In the genomic region with DNA sequence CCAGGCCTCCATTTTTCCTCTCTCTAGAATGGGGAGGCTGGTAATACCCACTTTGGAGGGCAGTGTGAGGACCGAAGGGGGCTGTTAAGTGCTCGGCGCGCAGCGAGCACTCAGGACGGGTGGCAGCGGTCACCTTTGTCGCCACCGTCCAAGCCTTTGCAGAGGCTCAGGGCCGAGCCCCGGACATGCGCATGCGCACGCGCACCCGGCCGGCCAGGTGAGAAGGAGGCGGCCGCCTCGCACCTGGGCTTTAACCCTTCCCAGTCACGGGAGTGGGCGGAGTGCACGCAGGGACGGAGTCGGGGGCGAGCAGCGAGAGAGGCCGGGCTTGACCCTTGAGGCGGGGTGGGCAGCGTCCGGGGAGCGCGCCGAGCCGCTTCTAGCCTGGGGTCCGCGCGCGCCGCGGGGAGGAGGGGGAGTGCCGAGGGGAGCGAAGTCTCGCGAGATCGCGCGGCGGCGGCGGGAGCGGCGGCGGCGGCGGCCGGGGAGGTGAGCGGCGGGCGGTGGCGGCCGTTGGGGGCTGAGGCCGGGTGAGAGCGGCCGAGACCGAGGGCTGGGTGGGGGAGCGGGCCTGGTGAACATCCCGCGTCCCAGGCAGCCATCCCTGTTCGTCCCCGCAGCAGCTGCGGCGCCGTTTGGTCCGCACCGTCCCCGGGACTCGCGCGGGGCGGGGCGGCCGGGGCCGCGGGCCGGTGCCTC, we compare ENCODE assay signal across 1 cellular context.
A peak's percentile ranks its signal among the peaks of the same experiment; 100 is the strongest.
TF ChIP-seq lines count a peak whose summit lies in the region.

A gene with protein sequence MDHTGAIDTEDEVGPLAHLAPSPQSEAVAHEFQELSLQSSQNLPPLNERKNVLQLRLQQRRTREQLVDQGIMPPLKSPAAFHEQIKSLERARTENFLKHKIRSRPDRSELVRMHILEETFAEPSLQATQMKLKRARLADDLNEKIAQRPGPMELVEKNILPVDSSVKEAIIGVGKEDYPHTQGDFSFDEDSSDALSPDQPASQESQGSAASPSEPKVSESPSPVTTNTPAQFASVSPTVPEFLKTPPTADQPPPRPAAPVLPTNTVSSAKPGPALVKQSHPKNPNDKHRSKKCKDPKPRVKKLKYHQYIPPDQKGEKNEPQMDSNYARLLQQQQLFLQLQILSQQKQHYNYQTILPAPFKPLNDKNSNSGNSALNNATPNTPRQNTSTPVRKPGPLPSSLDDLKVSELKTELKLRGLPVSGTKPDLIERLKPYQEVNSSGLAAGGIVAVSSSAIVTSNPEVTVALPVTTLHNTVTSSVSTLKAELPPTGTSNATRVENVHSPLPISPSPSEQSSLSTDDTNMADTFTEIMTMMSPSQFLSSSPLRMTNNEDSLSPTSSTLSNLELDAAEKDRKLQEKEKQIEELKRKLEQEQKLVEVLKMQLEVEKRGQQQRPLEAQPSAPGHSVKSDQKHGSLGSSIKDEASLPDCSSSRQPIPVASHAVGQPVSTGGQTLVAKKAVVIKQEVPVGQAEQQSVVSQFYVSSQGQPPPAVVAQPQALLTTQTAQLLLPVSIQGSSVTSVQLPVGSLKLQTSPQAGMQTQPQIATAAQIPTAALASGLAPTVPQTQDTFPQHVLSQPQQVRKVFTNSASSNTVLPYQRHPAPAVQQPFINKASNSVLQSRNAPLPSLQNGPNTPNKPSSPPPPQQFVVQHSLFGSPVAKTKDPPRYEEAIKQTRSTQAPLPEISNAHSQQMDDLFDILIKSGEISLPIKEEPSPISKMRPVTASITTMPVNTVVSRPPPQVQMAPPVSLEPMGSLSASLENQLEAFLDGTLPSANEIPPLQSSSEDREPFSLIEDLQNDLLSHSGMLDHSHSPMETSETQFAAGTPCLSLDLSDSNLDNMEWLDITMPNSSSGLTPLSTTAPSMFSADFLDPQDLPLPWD (plus strand): TSS at position 443 of the 699 bp plus-strand sequence. CDS start 69,288 bp downstream, outside the sequence.

TF ChIP-seq in HepG2, 621 proteins besides CTCF, POLR2A, EP300 and RAD21 (continued from another document and continues in another):
- TF ChIP-seq, protein P1, sequence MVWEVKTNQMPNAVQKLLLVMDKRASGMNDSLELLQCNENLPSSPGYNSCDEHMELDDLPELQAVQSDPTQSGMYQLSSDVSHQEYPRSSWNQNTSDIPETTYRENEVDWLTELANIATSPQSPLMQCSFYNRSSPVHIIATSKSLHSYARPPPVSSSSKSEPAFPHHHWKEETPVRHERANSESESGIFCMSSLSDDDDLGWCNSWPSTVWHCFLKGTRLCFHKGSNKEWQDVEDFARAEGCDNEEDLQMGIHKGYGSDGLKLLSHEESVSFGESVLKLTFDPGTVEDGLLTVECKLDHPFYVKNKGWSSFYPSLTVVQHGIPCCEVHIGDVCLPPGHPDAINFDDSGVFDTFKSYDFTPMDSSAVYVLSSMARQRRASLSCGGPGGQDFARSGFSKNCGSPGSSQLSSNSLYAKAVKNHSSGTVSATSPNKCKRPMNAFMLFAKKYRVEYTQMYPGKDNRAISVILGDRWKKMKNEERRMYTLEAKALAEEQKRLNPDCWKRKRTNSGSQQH (CRISPR knock-in tag; IDR thresholded peaks at IDR 0.05; ENCODE audit: low read depth): peak; percentile 25; the same call in 1 of the 2 replicates
- 0 out of 2 replicates have a peak, but pooled peaks have one; percentile 83 for TF ChIP-seq ZNF589 (CRISPR knock-in tag; conservative IDR thresholded peaks at IDR 0.05)
- TF ChIP-seq NFIC (IDR thresholded peaks at IDR 0.05; ENCODE audit: low read length): no peak
- TF ChIP-seq, protein P2, sequence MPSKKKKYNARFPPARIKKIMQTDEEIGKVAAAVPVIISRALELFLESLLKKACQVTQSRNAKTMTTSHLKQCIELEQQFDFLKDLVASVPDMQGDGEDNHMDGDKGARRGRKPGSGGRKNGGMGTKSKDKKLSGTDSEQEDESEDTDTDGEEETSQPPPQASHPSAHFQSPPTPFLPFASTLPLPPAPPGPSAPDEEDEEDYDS (CRISPR knock-in tag; IDR thresholded peaks at IDR 0.05): peak; percentile 76
- no peak for TF ChIP-seq PHF21A (CRISPR knock-in tag; IDR thresholded peaks at IDR 0.05)
- no peak for TF ChIP-seq JUNB (CRISPR knock-in tag; IDR thresholded peaks at IDR 0.05; ENCODE audit: borderline replicate concordance)
- peak; percentile 98 for TF ChIP-seq ATF7-NPFF (CRISPR knock-in tag; IDR thresholded peaks at IDR 0.05; ENCODE audit: low read depth)
- TF ChIP-seq, protein P3, sequence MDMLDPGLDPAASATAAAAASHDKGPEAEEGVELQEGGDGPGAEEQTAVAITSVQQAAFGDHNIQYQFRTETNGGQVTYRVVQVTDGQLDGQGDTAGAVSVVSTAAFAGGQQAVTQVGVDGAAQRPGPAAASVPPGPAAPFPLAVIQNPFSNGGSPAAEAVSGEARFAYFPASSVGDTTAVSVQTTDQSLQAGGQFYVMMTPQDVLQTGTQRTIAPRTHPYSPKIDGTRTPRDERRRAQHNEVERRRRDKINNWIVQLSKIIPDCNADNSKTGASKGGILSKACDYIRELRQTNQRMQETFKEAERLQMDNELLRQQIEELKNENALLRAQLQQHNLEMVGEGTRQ (IDR thresholded peaks at IDR 0.05; ENCODE audit: low read depth, low read length): no peak
- TF ChIP-seq, protein P3 (CRISPR knock-in tag; IDR thresholded peaks at IDR 0.05; ENCODE audit: borderline replicate concordance): no peak
- no peak for TF ChIP-seq THYN1 (CRISPR knock-in tag; IDR thresholded peaks at IDR 0.05; ENCODE audit: borderline replicate concordance, low read depth)
- TF ChIP-seq ZNF335 (CRISPR knock-in tag; IDR thresholded peaks at IDR 0.05): peak; percentile 79
- peak; percentile 85 for TF ChIP-seq ZNF788 (CRISPR knock-in tag; IDR thresholded peaks at IDR 0.05; ENCODE audit: borderline replicate concordance)
- TF ChIP-seq, protein P4, sequence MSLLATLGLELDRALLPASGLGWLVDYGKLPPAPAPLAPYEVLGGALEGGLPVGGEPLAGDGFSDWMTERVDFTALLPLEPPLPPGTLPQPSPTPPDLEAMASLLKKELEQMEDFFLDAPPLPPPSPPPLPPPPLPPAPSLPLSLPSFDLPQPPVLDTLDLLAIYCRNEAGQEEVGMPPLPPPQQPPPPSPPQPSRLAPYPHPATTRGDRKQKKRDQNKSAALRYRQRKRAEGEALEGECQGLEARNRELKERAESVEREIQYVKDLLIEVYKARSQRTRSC (CRISPR knock-in tag; IDR thresholded peaks at IDR 0.05; ENCODE audit: low read depth): peak; percentile 92; the same call in 1 of the 2 replicates
- peak; percentile 77; the same call in 1 of the 2 replicates for TF ChIP-seq ZSCAN29 (CRISPR knock-in tag; conservative IDR thresholded peaks at IDR 0.05)
- TF ChIP-seq, protein P5, sequence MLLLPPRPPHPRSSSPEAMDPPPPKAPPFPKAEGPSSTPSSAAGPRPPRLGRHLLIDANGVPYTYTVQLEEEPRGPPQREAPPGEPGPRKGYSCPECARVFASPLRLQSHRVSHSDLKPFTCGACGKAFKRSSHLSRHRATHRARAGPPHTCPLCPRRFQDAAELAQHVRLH (CRISPR knock-in tag; IDR thresholded peaks at IDR 0.05; ENCODE audit: borderline replicate concordance, low read depth): no peak; the same call in 1 of the 2 replicates
- no peak for TF ChIP-seq RAD51 (IDR thresholded peaks at IDR 0.05; ENCODE audit: borderline replicate concordance)
- TF ChIP-seq, protein P6, sequence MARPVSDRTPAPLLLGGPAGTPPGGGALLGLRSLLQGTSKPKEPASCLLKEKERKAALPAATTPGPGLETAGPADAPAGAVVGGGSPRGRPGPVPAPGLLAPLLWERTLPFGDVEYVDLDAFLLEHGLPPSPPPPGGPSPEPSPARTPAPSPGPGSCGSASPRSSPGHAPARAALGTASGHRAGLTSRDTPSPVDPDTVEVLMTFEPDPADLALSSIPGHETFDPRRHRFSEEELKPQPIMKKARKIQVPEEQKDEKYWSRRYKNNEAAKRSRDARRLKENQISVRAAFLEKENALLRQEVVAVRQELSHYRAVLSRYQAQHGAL (CRISPR knock-in tag; IDR thresholded peaks at IDR 0.05; ENCODE audit: not compliant biosample characterization): peak; percentile 32
- peak; percentile 83; the same call in 1 of the 2 replicates for TF ChIP-seq RFXAP (CRISPR knock-in tag; IDR thresholded peaks at IDR 0.05; ENCODE audit: borderline replicate concordance)
- TF ChIP-seq, protein P7, sequence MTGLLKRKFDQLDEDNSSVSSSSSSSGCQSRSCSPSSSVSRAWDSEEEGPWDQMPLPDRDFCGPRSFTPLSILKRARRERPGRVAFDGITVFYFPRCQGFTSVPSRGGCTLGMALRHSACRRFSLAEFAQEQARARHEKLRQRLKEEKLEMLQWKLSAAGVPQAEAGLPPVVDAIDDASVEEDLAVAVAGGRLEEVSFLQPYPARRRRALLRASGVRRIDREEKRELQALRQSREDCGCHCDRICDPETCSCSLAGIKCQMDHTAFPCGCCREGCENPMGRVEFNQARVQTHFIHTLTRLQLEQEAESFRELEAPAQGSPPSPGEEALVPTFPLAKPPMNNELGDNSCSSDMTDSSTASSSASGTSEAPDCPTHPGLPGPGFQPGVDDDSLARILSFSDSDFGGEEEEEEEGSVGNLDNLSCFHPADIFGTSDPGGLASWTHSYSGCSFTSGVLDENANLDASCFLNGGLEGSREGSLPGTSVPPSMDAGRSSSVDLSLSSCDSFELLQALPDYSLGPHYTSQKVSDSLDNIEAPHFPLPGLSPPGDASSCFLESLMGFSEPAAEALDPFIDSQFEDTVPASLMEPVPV (CRISPR knock-in tag; IDR thresholded peaks at IDR 0.05): peak; percentile 96
- no peak; the same call in 1 of the 2 replicates for TF ChIP-seq ZNF224 (CRISPR knock-in tag; IDR thresholded peaks at IDR 0.05)
- no peak for TF ChIP-seq IKZF1 (IDR thresholded peaks at IDR 0.05)
- TF ChIP-seq, protein P8, sequence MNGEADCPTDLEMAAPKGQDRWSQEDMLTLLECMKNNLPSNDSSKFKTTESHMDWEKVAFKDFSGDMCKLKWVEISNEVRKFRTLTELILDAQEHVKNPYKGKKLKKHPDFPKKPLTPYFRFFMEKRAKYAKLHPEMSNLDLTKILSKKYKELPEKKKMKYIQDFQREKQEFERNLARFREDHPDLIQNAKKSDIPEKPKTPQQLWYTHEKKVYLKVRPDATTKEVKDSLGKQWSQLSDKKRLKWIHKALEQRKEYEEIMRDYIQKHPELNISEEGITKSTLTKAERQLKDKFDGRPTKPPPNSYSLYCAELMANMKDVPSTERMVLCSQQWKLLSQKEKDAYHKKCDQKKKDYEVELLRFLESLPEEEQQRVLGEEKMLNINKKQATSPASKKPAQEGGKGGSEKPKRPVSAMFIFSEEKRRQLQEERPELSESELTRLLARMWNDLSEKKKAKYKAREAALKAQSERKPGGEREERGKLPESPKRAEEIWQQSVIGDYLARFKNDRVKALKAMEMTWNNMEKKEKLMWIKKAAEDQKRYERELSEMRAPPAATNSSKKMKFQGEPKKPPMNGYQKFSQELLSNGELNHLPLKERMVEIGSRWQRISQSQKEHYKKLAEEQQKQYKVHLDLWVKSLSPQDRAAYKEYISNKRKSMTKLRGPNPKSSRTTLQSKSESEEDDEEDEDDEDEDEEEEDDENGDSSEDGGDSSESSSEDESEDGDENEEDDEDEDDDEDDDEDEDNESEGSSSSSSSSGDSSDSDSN (CRISPR knock-in tag; IDR thresholded peaks at IDR 0.05): peak; percentile 40; the same call in 1 of the 2 replicates
- no peak for TF ChIP-seq MATR3 (CRISPR knock-in tag; IDR thresholded peaks at IDR 0.05)
- peak; percentile 68; the same call in 1 of the 2 replicates for TF ChIP-seq ZNF558 (CRISPR knock-in tag; IDR thresholded peaks at IDR 0.05; ENCODE audit: borderline replicate concordance)
- peak; percentile 29; the same call in 1 of the 2 replicates for TF ChIP-seq ZNF563 (CRISPR knock-in tag; IDR thresholded peaks at IDR 0.05)
- 0 out of 2 replicates have a peak, but pooled peaks have one; percentile 39 for TF ChIP-seq REPIN1 (CRISPR knock-in tag; IDR thresholded peaks at IDR 0.05; ENCODE audit: borderline replicate concordance, low read depth)
- TF ChIP-seq RELA (CRISPR knock-in tag; IDR thresholded peaks at IDR 0.05): no peak; the same call in 1 of the 2 replicates
- TF ChIP-seq IRX3 (CRISPR knock-in tag; IDR thresholded peaks at IDR 0.05; ENCODE audit: borderline replicate concordance, low read depth): peak; percentile 66
- peak; percentile 72; the same call in 1 of the 2 replicates for TF ChIP-seq ZNF431 (CRISPR knock-in tag; IDR thresholded peaks at IDR 0.05; ENCODE audit: borderline replicate concordance, low read depth)
- peak; percentile 87 for TF ChIP-seq WIZ (CRISPR knock-in tag; IDR thresholded peaks at IDR 0.05)
- TF ChIP-seq ZNF260 (CRISPR knock-in tag; IDR thresholded peaks at IDR 0.05; ENCODE audit: borderline replicate concordance, low read depth): 0 out of 2 replicates have a peak, but pooled peaks have one; percentile 87
- TF ChIP-seq, protein P9, sequence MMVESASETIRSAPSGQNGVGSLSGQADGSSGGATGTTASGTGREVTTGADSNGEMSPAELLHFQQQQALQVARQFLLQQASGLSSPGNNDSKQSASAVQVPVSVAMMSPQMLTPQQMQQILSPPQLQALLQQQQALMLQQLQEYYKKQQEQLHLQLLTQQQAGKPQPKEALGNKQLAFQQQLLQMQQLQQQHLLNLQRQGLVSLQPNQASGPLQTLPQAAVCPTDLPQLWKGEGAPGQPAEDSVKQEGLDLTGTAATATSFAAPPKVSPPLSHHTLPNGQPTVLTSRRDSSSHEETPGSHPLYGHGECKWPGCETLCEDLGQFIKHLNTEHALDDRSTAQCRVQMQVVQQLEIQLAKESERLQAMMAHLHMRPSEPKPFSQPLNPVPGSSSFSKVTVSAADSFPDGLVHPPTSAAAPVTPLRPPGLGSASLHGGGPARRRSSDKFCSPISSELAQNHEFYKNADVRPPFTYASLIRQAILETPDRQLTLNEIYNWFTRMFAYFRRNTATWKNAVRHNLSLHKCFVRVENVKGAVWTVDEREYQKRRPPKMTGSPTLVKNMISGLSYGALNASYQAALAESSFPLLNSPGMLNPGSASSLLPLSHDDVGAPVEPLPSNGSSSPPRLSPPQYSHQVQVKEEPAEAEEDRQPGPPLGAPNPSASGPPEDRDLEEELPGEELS (CRISPR knock-in tag; IDR thresholded peaks at IDR 0.05): peak; percentile 48; the same call in 1 of the 2 replicates
- TF ChIP-seq ZNF670 (CRISPR knock-in tag; IDR thresholded peaks at IDR 0.05; ENCODE audit: borderline replicate concordance): no peak
